12 cellular contexts compared by ENCODE assay signal in the genomic region with DNA sequence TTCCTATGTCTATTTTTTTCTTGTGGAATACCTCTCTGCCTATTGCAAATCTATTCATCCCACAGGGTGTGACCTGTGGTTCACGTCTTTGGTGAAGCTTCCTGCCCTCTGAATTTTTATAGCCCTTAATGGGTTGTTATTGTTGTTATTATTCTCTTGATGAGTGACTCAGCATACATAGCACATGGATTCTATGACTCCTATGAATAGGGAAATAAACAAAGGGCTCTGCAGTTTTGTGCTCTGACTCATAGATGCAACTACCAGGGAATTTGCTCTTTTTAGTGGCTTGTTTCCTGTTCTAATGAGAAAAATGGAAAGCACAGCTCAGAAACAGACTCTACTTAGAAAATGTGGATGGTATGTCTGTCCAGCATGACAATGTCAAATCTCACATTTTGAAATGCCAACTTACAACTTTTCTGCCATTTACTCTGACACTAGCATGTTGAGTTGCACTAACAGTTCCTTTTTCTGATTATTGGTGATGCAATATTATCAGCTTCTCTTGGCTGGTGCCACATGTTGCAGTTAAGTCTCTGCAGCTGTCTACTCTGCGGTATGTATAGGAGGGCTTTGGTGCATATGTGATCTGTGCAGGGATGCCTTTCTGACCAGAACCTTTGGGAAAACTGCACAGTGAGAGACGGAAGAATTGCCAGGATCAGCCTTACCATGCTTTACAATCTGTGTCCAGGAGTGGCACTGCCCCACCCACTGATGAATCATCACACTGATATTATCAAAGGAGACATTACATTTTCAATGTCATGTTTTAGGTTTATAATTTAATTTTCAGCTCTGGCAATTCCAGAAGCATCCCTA.
A peak's percentile ranks its signal among the peaks of the same experiment; 100 is the strongest.
DNase-seq lines count a peak whose midpoint lies in the region; ATAC-seq, FAIRE-seq and TF ChIP-seq lines count a peak whose summit lies in the region.
"Had no signal": no experiment of that assay in that cellular context is flagged by ENCODE, and none has a peak within 500 bp of the region (broad histone marks: within the 10 kb centered on the region; RNA-seq: fewer than 3 reads in every experiment).

No MANE protein-coding gene starts in this region.

- H3K9me3 ChIP-seq in astrocyte (ENCODE audit: insufficient read depth, low read depth, low read length) (no peaks in the 10 kb centered on the region), iPS-15b (ENCODE audit: control insufficient read depth, insufficient read depth, low read length) (no peaks in the 10 kb centered on the region), upper lobe of left lung (no peaks in the 10 kb centered on the region)
- H3K9me3 ChIP-seq: stomach had no signal

- H3K79me2 ChIP-seq in astrocyte (ENCODE audit: insufficient read depth, low read length) = no peaks in the 10 kb centered on the region

- WGBS in upper lobe of left lung, 2 donors = 41 to 53% methylated on average over 3 of the region's 3 CpGs

- H3K9me3 Mint-ChIP-seq in astrocyte (ENCODE audit: unreplicated experiment) = no peaks in the 10 kb centered on the region

- peak overlapping the region; percentile 25 for H3K4me3 Mint-ChIP-seq in astrocyte (ENCODE audit: unreplicated experiment)
- H3K4me3 Mint-ChIP-seq: IgD-negative memory B cell had no signal

- peak; percentile 88 for FAIRE-seq in astrocyte (lab: Jason Lieb, UNC)

- no peaks in the 10 kb centered on the region for H3K36me3 ChIP-seq in astrocyte (ENCODE audit: insufficient read depth, low read length)
- no peaks in the 10 kb centered on the region for H3K36me3 ChIP-seq in iPS-15b (ENCODE audit: control insufficient read depth, insufficient read depth, low read length)
- H3K36me3 ChIP-seq in upper lobe of left lung = no peaks in the 10 kb centered on the region
- H3K36me3 ChIP-seq: stomach had no signal

- no peak overlapping the region for H2AFZ ChIP-seq in astrocyte (ENCODE audit: low read depth, low read length)

- no peak for TF ChIP-seq POLR2A in upper lobe of left lung (IDR thresholded peaks at IDR 0.05)

- peak overlapping the region; percentile 93 for H3K27ac Mint-ChIP-seq in astrocyte (ENCODE audit: unreplicated experiment)
- H3K27ac Mint-ChIP-seq: IgD-negative memory B cell had no signal

- H3K27me3 Mint-ChIP-seq in astrocyte (ENCODE audit: low read depth, unreplicated experiment) = peaks cover 2% of the 10 kb centered on the region
- H3K27me3 Mint-ChIP-seq: IgD-negative memory B cell had no signal

- no peak for TF ChIP-seq EP300 in upper lobe of left lung (IDR thresholded peaks at IDR 0.05)

- H3K27me3 ChIP-seq in astrocyte (ENCODE audit: insufficient read depth, low read length) (no peaks in the 10 kb centered on the region), iPS-15b (ENCODE audit: control insufficient read depth, insufficient read depth, low read length) (no peaks in the 10 kb centered on the region), upper lobe of left lung (no peaks in the 10 kb centered on the region)
- H3K27me3 ChIP-seq: stomach had no signal

- ATAC-seq in upper lobe of left lung (ENCODE audit: low FRiP score in 2 of 2) (peak; percentile 34 to 61), HG03135 (IDR thresholded peaks at IDR 0.05; ENCODE audit: unreplicated experiment) (no peak)

- no peaks in the 10 kb centered on the region for H4K20me1 ChIP-seq in astrocyte (ENCODE audit: insufficient read depth, low read length)

- peak overlapping the region; percentile 35 for H3K9ac ChIP-seq in astrocyte (ENCODE audit: low read length)
- peak overlapping the region; percentile 29 for H3K9ac ChIP-seq in iPS-15b (ENCODE audit: low read depth, low read length)

- no peaks in the 10 kb centered on the region for H3K36me3 Mint-ChIP-seq in astrocyte (ENCODE audit: low read depth, unreplicated experiment)
- H3K36me3 Mint-ChIP-seq: IgD-negative memory B cell had no signal

- H3K27ac ChIP-seq in astrocyte (ENCODE audit: low read depth, low read length) = peak overlapping the region; percentile 65
- H3K27ac ChIP-seq in upper lobe of left lung = no peak overlapping the region
- H3K27ac ChIP-seq: 22Rv1, stomach had no signal

- peaks cover 25% of the 10 kb centered on the region for H3K4me1 Mint-ChIP-seq in astrocyte (ENCODE audit: low read depth, unreplicated experiment)
- H3K4me1 Mint-ChIP-seq: IgD-negative memory B cell had no signal

- peak; percentile 35 for DNase-seq in DMS153 (lab: John Stamatoyannopoulos, UW)
- no peak for DNase-seq in DMS153 treated with DMSO at 0.1 percent for 48 hours (lab: John Stamatoyannopoulos, UW; ENCODE audit: unreplicated experiment)
- DNase-seq in astrocyte (ENCODE audit: low read depth) = peak; percentile 92
- no peak for DNase-seq in upper lobe of left lung
- DNase-seq in DMS114 treated with DMSO at 0.1 percent for 48 hours (lab: John Stamatoyannopoulos, UW; ENCODE audit: unreplicated experiment) = no peak
- DNase-seq in SHP77 treated with DMSO at 0.1 percent for 48 hours (lab: John Stamatoyannopoulos, UW) = no peak
- DNase-seq: occipital lobe, stomach had no signal

- H3K4me1 ChIP-seq in astrocyte (ENCODE audit: insufficient read depth, low read length) (peaks cover 24% of the 10 kb centered on the region), iPS-15b (ENCODE audit: control insufficient read depth, insufficient read depth, low read length) (peaks cover 18% of the 10 kb centered on the region), upper lobe of left lung (peaks cover 0 to 4% (median 2%) of the 10 kb centered on the region in 4 donors)
- H3K4me1 ChIP-seq: stomach had no signal

- H3K4me3 ChIP-seq in astrocyte (ENCODE audit: insufficient read depth, low read depth, low read length) (peak overlapping the region; percentile 34), iPS-15b (ENCODE audit: low read depth, low read length) (no peak overlapping the region), upper lobe of left lung (no peak overlapping the region)
- H3K4me3 ChIP-seq: stomach had no signal

- TF ChIP-seq CTCF in astrocyte (IDR thresholded peaks at IDR 0.05; ENCODE audit: insufficient read depth, low read depth, low read length) (no peak), upper lobe of left lung (IDR thresholded peaks at IDR 0.05) (no peak)

- peak overlapping the region; percentile 83 for H3K4me2 ChIP-seq in astrocyte (ENCODE audit: low read length)

Comparison
In these comparisons a context has a peak if more than half of its experiments do, and no peak if none do; other contexts are left out.
1. DNase-seq: peak in DMS153 (single experiment) and astrocyte (single experiment); none in DMS153 treated with DMSO at 0.1 percent for 48 hours (single experiment), upper lobe of left lung (0 of 2), DMS114 treated with DMSO at 0.1 percent for 48 hours (single experiment) and SHP77 treated with DMSO at 0.1 percent for 48 hours (single experiment).